ENCODE assay signal across 19 cellular contexts in the genomic region with DNA sequence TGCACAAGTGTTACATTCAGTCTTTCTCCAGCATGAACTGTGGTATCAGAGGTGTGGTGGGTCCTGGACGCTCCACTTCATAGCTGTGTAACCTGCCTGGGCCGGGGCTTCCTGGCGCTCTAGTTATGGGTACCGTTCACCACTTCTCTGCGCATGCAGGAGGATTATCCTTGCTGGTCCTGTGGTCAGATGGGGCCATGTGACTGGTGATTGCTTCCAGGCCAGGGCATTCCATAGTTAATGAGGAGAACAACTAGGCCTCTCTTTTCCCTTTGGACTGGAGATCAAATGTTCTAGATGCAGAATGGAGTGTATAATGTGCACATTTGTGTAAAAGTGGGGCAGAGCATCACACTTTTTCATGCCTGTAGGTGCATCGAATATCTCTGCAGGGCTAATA.
"Had no signal": no experiment of that assay in that cellular context is flagged by ENCODE, and none has a peak within 500 bp of the region (broad histone marks: within the 10 kb centered on the region; RNA-seq: fewer than 3 reads in every experiment).

No MANE protein-coding gene starts in this region.

- H3K9me3 ChIP-seq: left lung, mucosa of descending colon, pancreas, suprapubic skin, thyroid gland, transverse colon, upper lobe of right lung had no signal

- DNase-seq: head of caudate nucleus; hippocampal formation; kidney; left colon; midbrain; mucosa of descending colon; naive thymus-derived CD4-positive, alpha-beta T cell; nucleus accumbens; pancreas; right cardiac atrium; stimulated activated CD4-positive, alpha-beta T cell treated with anti-CD3 and anti-CD28 coated beads, Interleukin-4, amount 100 ng/mL, for 24 hours; stimulated activated naive CD4-positive, alpha-beta T cell; thyroid gland; transverse colon; upper lobe of right lung had no signal

- H3K27ac ChIP-seq: left lung, pancreas, skin epidermis, suprapubic skin, thyroid gland, transverse colon, upper lobe of right lung had no signal

- H3K4me3 ChIP-seq: left lung, lung, mucosa of descending colon, pancreas, skin epidermis, suprapubic skin, thyroid gland, transverse colon, upper lobe of right lung had no signal

- H3K27me3 ChIP-seq: left lung, pancreas, suprapubic skin, thyroid gland, transverse colon, upper lobe of right lung had no signal

- H3K4me1 ChIP-seq: left lung, pancreas, suprapubic skin, thyroid gland, transverse colon, upper lobe of right lung had no signal

- H3K36me3 ChIP-seq: left lung, pancreas, suprapubic skin, thyroid gland, transverse colon, upper lobe of right lung had no signal
